In the genomic region with DNA sequence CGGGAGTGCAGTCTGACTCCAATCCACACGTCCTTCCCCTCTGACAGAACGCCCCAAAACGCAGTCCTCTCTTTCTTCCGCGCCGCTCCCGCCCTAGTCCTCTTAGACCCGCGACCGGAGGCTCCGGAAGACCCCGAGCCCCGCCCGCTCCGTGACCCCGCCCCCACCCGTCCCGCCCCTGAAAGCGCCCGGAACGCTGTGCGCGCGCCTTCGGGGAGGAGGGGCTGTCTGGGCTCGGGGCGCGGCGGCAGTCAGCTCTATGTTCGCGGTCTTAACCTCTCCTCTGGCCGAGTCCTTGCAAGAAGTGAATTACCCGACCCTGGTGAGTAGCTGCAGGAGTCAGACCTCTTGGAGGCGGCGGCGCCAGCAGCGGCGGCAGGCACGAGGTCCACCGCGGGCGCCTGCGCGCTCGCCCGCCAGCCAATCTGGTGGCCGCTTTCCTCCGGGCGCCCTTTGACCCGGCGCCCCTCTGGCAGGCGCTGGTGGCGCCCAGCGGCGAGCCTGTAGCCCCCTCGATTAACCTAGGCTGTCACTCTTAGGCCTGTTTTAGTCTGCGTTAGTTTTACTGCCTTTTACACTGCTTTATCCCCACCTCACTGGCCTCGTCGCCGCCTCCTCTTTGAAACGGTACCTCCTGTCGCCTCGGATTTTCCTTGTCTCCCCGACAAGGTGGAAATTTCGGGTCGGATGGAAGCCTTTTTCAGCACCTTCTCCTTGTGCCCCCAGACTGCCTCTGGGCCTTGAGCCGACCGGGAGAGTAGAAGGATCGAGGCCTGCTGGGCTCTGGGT, we compare ENCODE assay signal across 8 cellular contexts. TPM values are rescaled to one million over a fixed set of nuclear protein-coding genes. Genes with fewer than 3 reads are reported as not detected.
DNase-seq lines count a peak whose midpoint lies in the region; ATAC-seq and TF ChIP-seq lines count a peak whose summit lies in the region.

A gene with protein sequence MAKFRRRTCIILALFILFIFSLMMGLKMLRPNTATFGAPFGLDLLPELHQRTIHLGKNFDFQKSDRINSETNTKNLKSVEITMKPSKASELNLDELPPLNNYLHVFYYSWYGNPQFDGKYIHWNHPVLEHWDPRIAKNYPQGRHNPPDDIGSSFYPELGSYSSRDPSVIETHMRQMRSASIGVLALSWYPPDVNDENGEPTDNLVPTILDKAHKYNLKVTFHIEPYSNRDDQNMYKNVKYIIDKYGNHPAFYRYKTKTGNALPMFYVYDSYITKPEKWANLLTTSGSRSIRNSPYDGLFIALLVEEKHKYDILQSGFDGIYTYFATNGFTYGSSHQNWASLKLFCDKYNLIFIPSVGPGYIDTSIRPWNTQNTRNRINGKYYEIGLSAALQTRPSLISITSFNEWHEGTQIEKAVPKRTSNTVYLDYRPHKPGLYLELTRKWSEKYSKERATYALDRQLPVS (plus strand): TSS at position 219 of the 789 bp plus-strand sequence. CDS start 8,905 bp downstream, outside the sequence.

- peak within 1 kb of the TSS; percentile 79 for H3K27ac ChIP-seq in colonic mucosa

- no peak for TF ChIP-seq CTCF in BJ (IDR thresholded peaks at IDR 0.05; ENCODE audit: insufficient read depth, low read depth, low read length)
- no peak for TF ChIP-seq CTCF in colonic mucosa (IDR thresholded peaks at IDR 0.05)

- no peaks in the 10 kb centered on the region for H3K27me3 ChIP-seq in BJ (ENCODE audit: control insufficient read depth, insufficient read depth, low read length)
- no peaks in the 10 kb centered on the region for H3K27me3 ChIP-seq in colonic mucosa

- intact Hi-C loops in colonic mucosa (cut with DNase I), result no loop called here

- H3K36me3 ChIP-seq in BJ (ENCODE audit: control insufficient read depth, insufficient read depth, low read length) (no peaks in the 10 kb centered on the region), colonic mucosa (no peaks in the 10 kb centered on the region)

- DNase-seq in BJ (ENCODE audit: low read depth), result peak; percentile 39
- peak; percentile 11 for DNase-seq in GM19240 (ENCODE audit: insufficient read length, low spot score)
- DNase-seq in NCI-H524 (lab: John Stamatoyannopoulos, UW), result peak; percentile 91 to 95
- DNase-seq in activated CD4-positive, alpha-beta T cell treated with anti-CD3 and anti-CD28 coated beads for 48 hours, result peak; percentile 83
- DNase-seq in colonic mucosa, result peak; percentile 74
- peak; percentile 96 for DNase-seq in left kidney (ENCODE audit: low read depth, low spot score)
- peak; percentile 80 for DNase-seq in stimulated activated CD4-positive, alpha-beta T cell treated with anti-CD3 and anti-CD28 coated beads, Interleukin-1b, Interleukin-23, amount 100 ng/mL, for 48 hours

- H3K4me1 ChIP-seq in colonic mucosa, result no peaks in the 10 kb centered on the region

- peak; percentile 77 for ATAC-seq in HG03457 (IDR thresholded peaks at IDR 0.05; ENCODE audit: unreplicated experiment)

- POLR2A ChIA-PET in BJ (lab: Charles Lee), result no interaction called here

- no peaks in the 10 kb centered on the region for H3K9me3 ChIP-seq in colonic mucosa

- H3K9ac ChIP-seq in colonic mucosa (ENCODE audit: low read depth in 2 of 2, low read length in 2 of 2), result peak within 1 kb of the TSS; percentile 68 to 93

- CTCF ChIA-PET in BJ (lab: Yijun Ruan, JAX), result no interaction called here

- H3K4me3 ChIP-seq in BJ (ENCODE audit: low read depth, low read length) (peak within 1 kb of the TSS; percentile 58), colonic mucosa (peak within 1 kb of the TSS; percentile 62)

RNA-seq across cellular contexts. Expression of the gene that starts here (rescaled TPM):
- 3.8 and 9.6 TPM in 2 replicates for polyA plus RNA-seq in BJ (2011; rRNA removed)
- polyA minus RNA-seq in BJ (2011; rRNA and poly(A)+ RNA removed), result 1.4 and 2.5 TPM in 2 replicates
- 1 to 10 TPM; 4.9 to 7.5 TPM for total RNA-seq in colonic mucosa

Comparison
In these comparisons a context has a peak if more than half of its experiments do, and no peak if none do; other contexts are left out.
1. Peak in every context shown above with its lines: DNase-seq, ATAC-seq, H3K4me3 ChIP-seq and H3K27ac ChIP-seq.
2. DNase-seq: peak in every context shown above with its lines; median percentile 96 in left kidney; 93 in NCI-H524; 83 in activated CD4-positive, alpha-beta T cell treated with anti-CD3 and anti-CD28 coated beads for 48 hours; 80 in stimulated activated CD4-positive, alpha-beta T cell treated with anti-CD3 and anti-CD28 coated beads, Interleukin-1b, Interleukin-23, amount 100 ng/mL, for 48 hours; 74 in colonic mucosa; 39 in BJ; 11 in GM19240.